Comparison of ENCODE assay signal across 8 cellular contexts in genomic region chr6:29887819-29888581, GRCh38. TPM values are rescaled to one million over a fixed set of nuclear protein-coding genes. Genes with fewer than 3 reads are reported as not detected.
DNase-seq lines count a peak whose midpoint lies in the region; ATAC-seq and TF ChIP-seq lines count a peak whose summit lies in the region.

No MANE protein-coding gene starts in this region.

- peak overlapping the region; percentile 69 for H3K9ac ChIP-seq in mammary epithelial cell (ENCODE audit: insufficient read depth, low read length)

- no peaks in the 10 kb centered on the region for H3K79me2 ChIP-seq in mammary epithelial cell (ENCODE audit: insufficient read depth, low read length)

- peak overlapping the region; percentile 97 for H2AFZ ChIP-seq in mammary epithelial cell (ENCODE audit: low read depth, low read length)

- H3K36me3 ChIP-seq in mammary epithelial cell (ENCODE audit: insufficient read depth, low read length) = no peaks in the 10 kb centered on the region

- H3K9me3 ChIP-seq in mammary epithelial cell (replicated peaks; ENCODE audit: insufficient read depth, low read length) = no peaks in the 10 kb centered on the region

- under 1% methylated on average over 17 of the region's 81 CpGs for WGBS in mammary epithelial cell (ENCODE audit: low coverage, missing lambda C conversion rate)

- no peaks in the 10 kb centered on the region for H4K20me1 ChIP-seq in mammary epithelial cell (ENCODE audit: insufficient read depth, low read length)

- in situ Hi-C loops in mammary epithelial cell (cut with MboI; ENCODE audit: low sequenced_read_pairs in 2 of 2) = no loop called here

- intact Hi-C loops in mammary epithelial cell (cut with micrococcal nuclease) = loop anchor here (5.0 kb wide), 2 partner anchors 54 to 79 kb away; partner anchors contain the start of gene HLA-A

- ATAC-seq in HG03442 (IDR thresholded peaks at IDR 0.05; ENCODE audit: unreplicated experiment) (peak; percentile 63), WTC11 (peak; percentile 75)

- BruUV-seq in mammary epithelial cell (replicated peaks; lab: Mats Ljungman, UMichigan) = no TSS peak

- peak overlapping the region; percentile 95 for H3K4me2 ChIP-seq in mammary epithelial cell (ENCODE audit: insufficient read depth, low read depth, low read length)

- H3K27me3 Mint-ChIP-seq in WTC11 (ENCODE audit: low read depth) = peaks cover 96% of the 10 kb centered on the region

- H3K27me3 ChIP-seq in mammary epithelial cell (ENCODE audit: insufficient read depth, low read length) = no peaks in the 10 kb centered on the region

- H3K27ac ChIP-seq in C4-2B (peak overlapping the region; percentile 20; the same call in 1 of the 2 replicates), mammary epithelial cell (ENCODE audit: insufficient read depth, low read depth, low read length) (peak overlapping the region; percentile 89)

- H3K4me1 Mint-ChIP-seq in WTC11 = peaks cover 4% of the 10 kb centered on the region; the same call in 1 of the 2 replicates

- peaks cover 7% of the 10 kb centered on the region for H3K4me1 ChIP-seq in mammary epithelial cell (ENCODE audit: insufficient read depth, low read length)

- POLR2A ChIA-PET in WTC11 (lab: Charles Lee) = no interaction called here

- H3K4me3 Mint-ChIP-seq in WTC11 = peak overlapping the region; percentile 72

- peak overlapping the region; percentile 64 to 71 (median 67) for H3K4me3 ChIP-seq in mammary epithelial cell (replicated peaks in 1 of 3; ENCODE audit: insufficient read depth in 1 of 3, low read depth in 2 of 3, low read length in 3 of 3)

- H3K36me3 Mint-ChIP-seq in WTC11 = peaks cover 10% of the 10 kb centered on the region

- TF ChIP-seq CTCF in C4-2B (conservative IDR thresholded peaks at IDR 0.05) = no peak
- TF ChIP-seq CTCF in WTC11 (IDR thresholded peaks at IDR 0.05) = no peak
- no peak for TF ChIP-seq CTCF in mammary epithelial cell (conservative IDR thresholded peaks at IDR 0.05 in 1 of 2, IDR thresholded peaks at IDR 0.05 in 1 of 2; ENCODE audit: extremely low read depth in 1 of 2, insufficient read depth in 1 of 2, low read depth in 1 of 2, low read length in 2 of 2)

- H3K27ac Mint-ChIP-seq in WTC11 = no peak overlapping the region

- dilution Hi-C loops in mammary epithelial cell (cut with HindIII; ENCODE audit: low sequenced_read_pairs) = no loop called here

- peaks cover 9% of the 10 kb centered on the region for H3K9me3 Mint-ChIP-seq in WTC11

- CTCF ChIA-PET in WTC11 (lab: Charles Lee) = interaction anchor here (1.5 kb wide), 1 partner anchor 191 kb away, joined by 3 read pairs; no protein-coding TSS in a partner anchor
- CTCF ChIA-PET in mammary epithelial cell (lab: Charles Lee; ENCODE audit: low non-redundant PET) = no interaction called here

- DNase-seq in GM19238 (ENCODE audit: insufficient read length, low spot score) (peak; percentile 65), WTC11 (ENCODE audit: low spot score) (peak; percentile 71), mammary epithelial cell (peak; percentile 61), islet precursor cell (peak; percentile 61), GDM1 (lab: John Stamatoyannopoulos, UW) (no peak)
- peak; percentile 84 for DNase-seq in stimulated activated CD4-positive, alpha-beta T cell treated with anti-CD3 and anti-CD28 coated beads, Interleukin-15, amount 100 ng/mL, for 24 hours

TF ChIP-seq in WTC11, 78 proteins besides CTCF, POLR2A, EP300 and RAD21:
- TF ChIP-seq AR (CRISPR knock-in tag; IDR thresholded peaks at IDR 0.05) (no peak), STAT6 (CRISPR knock-in tag; conservative IDR thresholded peaks at IDR 0.05; ENCODE audit: low read depth) (no peak)

RNA-seq across cellular contexts. Expression of gene HLA-A, which starts 54.3 kb away (rescaled TPM):
- total RNA-seq in WTC11 (2021) = 93.2 to 135 TPM (median 134 TPM) in 3 replicates
- total RNA-seq in mammary epithelial cell = 100 to 1,000 TPM; 217 to 345 TPM
- polyA plus RNA-seq in mammary epithelial cell = 291 TPM
- 188 TPM for polyA minus RNA-seq in mammary epithelial cell
